Comparison of ENCODE assay signal across 8 cellular contexts in genomic region chr6:113858067-113858604, GRCh38. TPM values are rescaled to one million over a fixed set of nuclear protein-coding genes. Genes with fewer than 3 reads are reported as not detected.
A peak's percentile ranks its signal among the peaks of the same experiment; 100 is the strongest.
DNase-seq lines count a peak whose midpoint lies in the region; ATAC-seq lines count a peak whose summit lies in the region.

No MANE protein-coding gene starts in this region.

- peak overlapping the region; percentile 99 for H3K9ac ChIP-seq in rectal smooth muscle tissue (ENCODE audit: low read length)

- no peaks in the 10 kb centered on the region for H3K9me3 Mint-ChIP-seq in activated T-cell treated with anti-CD3 and anti-CD28 coated beads, Interleukin-2, amount 50 U/mL, for 72 hours
- H3K9me3 Mint-ChIP-seq in activated naive CD8-positive, alpha-beta T cell treated with anti-CD3 and anti-CD28 coated beads, Interleukin-2, amount 50 U/mL, for 24 hours = no peaks in the 10 kb centered on the region

- peak overlapping the region; percentile 99 for H3K4me3 ChIP-seq in rectal smooth muscle tissue (ENCODE audit: low read length)

- no peak overlapping the region for H3K4me3 Mint-ChIP-seq in activated T-cell treated with anti-CD3 and anti-CD28 coated beads, Interleukin-2, amount 50 U/mL, for 72 hours
- H3K4me3 Mint-ChIP-seq in activated naive CD8-positive, alpha-beta T cell treated with anti-CD3 and anti-CD28 coated beads, Interleukin-2, amount 50 U/mL, for 24 hours = no peak overlapping the region

- peaks cover 41% of the 10 kb centered on the region for H3K27me3 Mint-ChIP-seq in activated T-cell treated with anti-CD3 and anti-CD28 coated beads, Interleukin-2, amount 50 U/mL, for 72 hours (ENCODE audit: low read depth)
- peaks cover 51% of the 10 kb centered on the region for H3K27me3 Mint-ChIP-seq in activated naive CD8-positive, alpha-beta T cell treated with anti-CD3 and anti-CD28 coated beads, Interleukin-2, amount 50 U/mL, for 24 hours

- peak; percentile 12 to 25 for DNase-seq in activated T-cell treated with anti-CD3 and anti-CD28 coated beads, Interleukin-2, amount 50 U/mL, for 72 hours
- DNase-seq in activated T-cell treated with anti-CD3 and anti-CD28 coated beads, Interleukin-2, amount 50 U/mL, for 1 hour = no peak
- DNase-seq in NCI-H2029 treated with DMSO at 0.1 percent for 48 hours (lab: John Stamatoyannopoulos, UW) = peak; percentile 84
- DNase-seq in activated naive CD8-positive, alpha-beta T cell treated with anti-CD3 and anti-CD28 coated beads, Interleukin-2, amount 50 U/mL, for 24 hours = peak; percentile 16
- DNase-seq in left ventricle myocardium superior = peak; percentile 49
- DNase-seq in central memory CD4-positive, alpha-beta T cell = no peak

- peaks cover 2 to 3% of the 10 kb centered on the region in 2 donors for H3K36me3 Mint-ChIP-seq in activated T-cell treated with anti-CD3 and anti-CD28 coated beads, Interleukin-2, amount 50 U/mL, for 72 hours (ENCODE audit: insufficient read depth in 2 of 2)
- H3K36me3 Mint-ChIP-seq in activated naive CD8-positive, alpha-beta T cell treated with anti-CD3 and anti-CD28 coated beads, Interleukin-2, amount 50 U/mL, for 24 hours (ENCODE audit: low read depth) = peaks cover 4% of the 10 kb centered on the region

- H3K36me3 ChIP-seq in rectal smooth muscle tissue (ENCODE audit: control insufficient read depth, insufficient read depth, low read length) = peaks cover 4% of the 10 kb centered on the region

- intact Hi-C loops in left ventricle myocardium superior (cut with micrococcal nuclease) = no loop called here

- H3K4me1 ChIP-seq in rectal smooth muscle tissue (ENCODE audit: control insufficient read depth, insufficient read depth, low read length) = no peaks in the 10 kb centered on the region

- peak in 1 of 2 donors; percentile 6 for ATAC-seq in activated T-cell treated with anti-CD3 and anti-CD28 coated beads, Interleukin-2, amount 50 U/mL, for 72 hours (replicated peaks in 1 of 2)
- ATAC-seq in activated naive CD8-positive, alpha-beta T cell treated with anti-CD3 and anti-CD28 coated beads, Interleukin-2, amount 50 U/mL, for 24 hours = no peak
- ATAC-seq in left ventricle myocardium superior (peak; percentile 24), GM18868 (IDR thresholded peaks at IDR 0.05; ENCODE audit: unreplicated experiment) (no peak)

- no peaks in the 10 kb centered on the region for H3K27me3 ChIP-seq in rectal smooth muscle tissue (ENCODE audit: control insufficient read depth, insufficient read depth, low read length)

- peak overlapping the region; percentile 97 for H3K27ac ChIP-seq in rectal smooth muscle tissue (ENCODE audit: low read depth, low read length)

- H3K27ac Mint-ChIP-seq in activated T-cell treated with anti-CD3 and anti-CD28 coated beads, Interleukin-2, amount 50 U/mL, for 72 hours = peak overlapping the region; percentile 19
- H3K27ac Mint-ChIP-seq in activated naive CD8-positive, alpha-beta T cell treated with anti-CD3 and anti-CD28 coated beads, Interleukin-2, amount 50 U/mL, for 24 hours = peak overlapping the region; percentile 74

- peaks cover 5% of the 10 kb centered on the region for H3K4me1 Mint-ChIP-seq in activated T-cell treated with anti-CD3 and anti-CD28 coated beads, Interleukin-2, amount 50 U/mL, for 72 hours (ENCODE audit: low read depth)
- peaks cover 19% of the 10 kb centered on the region for H3K4me1 Mint-ChIP-seq in activated naive CD8-positive, alpha-beta T cell treated with anti-CD3 and anti-CD28 coated beads, Interleukin-2, amount 50 U/mL, for 24 hours

RNA-seq across cellular contexts. Expression of gene MARCKS, which starts 1.0 kb away (rescaled TPM):
- 1 to 10 TPM; 1.1 to 1.7 TPM for total RNA-seq in activated T-cell treated with anti-CD3 and anti-CD28 coated beads, Interleukin-2, amount 50 U/mL, for 72 hours
- 25.4 TPM for total RNA-seq in left ventricle myocardium superior

Comparison
In these comparisons a context has a peak if more than half of its experiments do, and no peak if none do; other contexts are left out.
1. DNase-seq: peak in activated T-cell treated with anti-CD3 and anti-CD28 coated beads, Interleukin-2, amount 50 U/mL, for 72 hours (2 of 2), NCI-H2029 treated with DMSO at 0.1 percent for 48 hours (single experiment), activated naive CD8-positive, alpha-beta T cell treated with anti-CD3 and anti-CD28 coated beads, Interleukin-2, amount 50 U/mL, for 24 hours (single experiment) and left ventricle myocardium superior (single experiment); none in activated T-cell treated with anti-CD3 and anti-CD28 coated beads, Interleukin-2, amount 50 U/mL, for 1 hour (single experiment) and central memory CD4-positive, alpha-beta T cell (single experiment).